Comparison of ENCODE assay signal across 24 cellular contexts in genomic region chr1:161265305-161265704, GRCh38. TPM values are rescaled to one million over a fixed set of nuclear protein-coding genes. Genes with fewer than 3 reads are reported as not detected.
DNase-seq lines count a peak whose midpoint lies in the region; ATAC-seq, FAIRE-seq and TF ChIP-seq lines count a peak whose summit lies in the region.
"Had no signal": no experiment of that assay in that cellular context is flagged by ENCODE, and none has a peak within 500 bp of the region (broad histone marks: within the 10 kb centered on the region; RNA-seq: fewer than 3 reads in every experiment).

No MANE protein-coding gene starts in this region.

- no peaks in the 10 kb centered on the region for H3K79me1 ChIP-seq in H1 (ENCODE audit: low read depth, low read length)

- H3K9ac ChIP-seq in H1 (replicated peaks in 1 of 4; ENCODE audit: extremely low read depth in 1 of 4, low read depth in 3 of 4, low read length in 3 of 4) = no peak overlapping the region
- H3K9ac ChIP-seq: GM23248 had no signal

- H4K91ac ChIP-seq in H1 (replicated peaks; ENCODE audit: insufficient read length, low read length) = no peak overlapping the region

- H2BK120ac ChIP-seq in H1 (replicated peaks; ENCODE audit: low read depth, low read length) = no peak overlapping the region

- no peak for FAIRE-seq in H1 (lab: Jason Lieb, UNC)
- FAIRE-seq: A549, GM12878, GM19239 had no signal

- POLR2A ChIA-PET in HEK293 (lab: Yijun Ruan, JAX) = interaction anchor here (0.6 kb wide), 1 partner anchor 99 kb away, joined by 5 read pairs; the partner anchor contains the start of gene PPOX
- POLR2A ChIA-PET in H1 (lab: Charles Lee; ENCODE audit: partially characterized antibody) = no interaction called here

- H3K27ac Mint-ChIP-seq in stimulated activated naive CD8-positive, alpha-beta T cell treated with anti-CD3 and anti-CD28 coated beads, Interleukin-15, amount 100 ng/mL, for 72 hours = no peak overlapping the region
- H3K27ac Mint-ChIP-seq: CD4-positive, alpha-beta memory T cell; H9; HFFc6 had no signal

- H3K79me2 ChIP-seq in H1 (ENCODE audit: control insufficient read depth in 1 of 2, insufficient read depth in 2 of 2, low read length in 2 of 2) = no peaks in the 10 kb centered on the region

- H3K14ac ChIP-seq in H1 (ENCODE audit: insufficient read length) = no peak overlapping the region

- WGBS in H1 (ENCODE audit: extremely low coverage in 1 of 2, insufficient coverage in 1 of 2, insufficient read length in 1 of 2, insufficient replicate concordance in 2 of 2, low coverage in 1 of 2, low lambda C conversion rate in 2 of 2, missing lambda C conversion rate in 1 of 2), 2 experiments = 84% methylated on average over 5 of the region's 5 CpGs; no CpG with 5 or more reads in 1 of the 2 experiments

- no peak for TF ChIP-seq EP300 in H1 (IDR thresholded peaks at IDR 0.05; ENCODE audit: borderline replicate concordance in 1 of 2, low read depth in 2 of 2, low read length in 2 of 2)

- no peak overlapping the region for H3K18ac ChIP-seq in H1 (ENCODE audit: extremely low read depth, low read length)

- H3K4me1 ChIP-seq in HEK293 (ENCODE audit: control insufficient read depth, insufficient read depth, low read length) (peaks cover 7% of the 10 kb centered on the region; the same call in 1 of the 2 replicates), H1 (replicated peaks in 1 of 4; ENCODE audit: control insufficient read depth in 3 of 4, insufficient read depth in 4 of 4, low read length in 3 of 4) (peaks cover 3 to 11% (median 6%) of the 10 kb centered on the region in 4 experiments; a peak in 4 of 7 replicates), breast epithelium (no peaks in the 10 kb centered on the region)

- H3K4me2 ChIP-seq in H1 (ENCODE audit: insufficient read depth in 1 of 2, low read depth in 2 of 2, low read length in 2 of 2) = no peak overlapping the region

- H3K4me3 ChIP-seq in HEK293 (ENCODE audit: low read depth, low read length) (no peak overlapping the region), H1 (ENCODE audit: extremely low read depth in 1 of 4, insufficient read depth in 2 of 4, low read depth in 3 of 4, low read length in 4 of 4) (no peak overlapping the region), breast epithelium (no peak overlapping the region)
- H3K4me3 ChIP-seq: A549, GM12878, GM23248 had no signal

- H3K56ac ChIP-seq in H1 (replicated peaks; ENCODE audit: insufficient read length, low read depth, low read length) = no peak overlapping the region

- no peak overlapping the region for H2AK5ac ChIP-seq in H1 (ENCODE audit: low read depth, low read length)

- no peak for TF ChIP-seq RAD21 in H1 (IDR thresholded peaks at IDR 0.05 in 1 of 2, conservative IDR thresholded peaks at IDR 0.05 in 1 of 2; ENCODE audit: low read depth in 2 of 2, low read length in 2 of 2)

- TF ChIP-seq CTCF in HEK293 (tag by site-specific recombination; IDR thresholded peaks at IDR 0.05) = no peak
- TF ChIP-seq CTCF in H1 (IDR thresholded peaks at IDR 0.05; ENCODE audit: control extremely low read depth in 1 of 3, insufficient read depth in 1 of 3, low read depth in 1 of 3, low read length in 3 of 3) = no peak
- TF ChIP-seq CTCF in breast epithelium (IDR thresholded peaks at IDR 0.05) = no peak

- H3K23me2 ChIP-seq in H1 (ENCODE audit: low read depth, low read length) = no peaks in the 10 kb centered on the region

- H4K8ac ChIP-seq in H1 (ENCODE audit: extremely low read depth, insufficient read depth, low read length) = no peak overlapping the region

- H2BK20ac ChIP-seq in H1 (ENCODE audit: low read length) = no peak overlapping the region

- no peak overlapping the region for H2AFZ ChIP-seq in H1 (ENCODE audit: low read length)
- H2AFZ ChIP-seq: GM23248 had no signal

- ATAC-seq in stimulated activated naive CD8-positive, alpha-beta T cell treated with anti-CD3 and anti-CD28 coated beads, Interleukin-15, amount 100 ng/mL, for 72 hours = no peak
- ATAC-seq: GM12878, HCT116 had no signal

- H2BK15ac ChIP-seq in H1 (ENCODE audit: low read length) = no peak overlapping the region

- peaks cover 30% of the 10 kb centered on the region for H3K27me3 Mint-ChIP-seq in stimulated activated naive CD8-positive, alpha-beta T cell treated with anti-CD3 and anti-CD28 coated beads, Interleukin-15, amount 100 ng/mL, for 72 hours

- no peaks in the 10 kb centered on the region for H3K9me3 Mint-ChIP-seq in stimulated activated naive CD8-positive, alpha-beta T cell treated with anti-CD3 and anti-CD28 coated beads, Interleukin-15, amount 100 ng/mL, for 72 hours
- H3K9me3 Mint-ChIP-seq: CD4-positive, alpha-beta memory T cell; H9; HFFc6 had no signal

- H3K4me3 Mint-ChIP-seq in stimulated activated naive CD8-positive, alpha-beta T cell treated with anti-CD3 and anti-CD28 coated beads, Interleukin-15, amount 100 ng/mL, for 72 hours = no peak overlapping the region
- H3K4me3 Mint-ChIP-seq: CD4-positive, alpha-beta memory T cell; H9; HFFc6 had no signal

- no peak overlapping the region for H3K23ac ChIP-seq in H1 (ENCODE audit: insufficient read length)

- no peak overlapping the region for H3K27ac ChIP-seq in HEK293 (ENCODE audit: extremely low read depth, low read depth, low read length)
- H3K27ac ChIP-seq in H1 (ENCODE audit: low read depth, low read length) = no peak overlapping the region
- no peak overlapping the region for H3K27ac ChIP-seq in breast epithelium
- H3K27ac ChIP-seq: A549, GM23248 had no signal

- no peak for DNase-seq in H1 (ENCODE audit: low read depth in 1 of 2, low spot score in 2 of 2)
- DNase-seq in kidney tubule cell (ENCODE audit: low spot score) = peak; percentile 61
- DNase-seq in renal cortical epithelial cell (ENCODE audit: low read depth) = peak; percentile 48
- no peak for DNase-seq in breast epithelium (ENCODE audit: low spot score in 2 of 2)
- DNase-seq in DMS79 (lab: John Stamatoyannopoulos, UW) = no peak
- no peak for DNase-seq in stimulated activated naive CD8-positive, alpha-beta T cell treated with anti-CD3 and anti-CD28 coated beads, Interleukin-15, amount 100 ng/mL, for 72 hours
- no peak for DNase-seq in hypothalamus (lab: John Stamatoyannopoulos, UW)
- DNase-seq: 8988T; C1 segment of cervical spinal cord; Calu3; CD4-positive, alpha-beta memory T cell; DMS53; DND-41; GDM1; GM23248; H9; HFFc6 had no signal

- CTCF ChIA-PET in HEK293 (lab: Yijun Ruan, JAX) (interaction anchor here (0.6 to 2.8 kb wide), 4 partner anchors 25 to 180 kb away, joined by 3 to 12 read pairs (median 4); no protein-coding TSS in a partner anchor), H1 (lab: Charles Lee; ENCODE audit: partially characterized antibody) (interaction anchor here (1.2 to 3.2 kb wide), 5 partner anchors 9 to 42 kb away, joined by 3 to 18 read pairs (median 7); no protein-coding TSS in a partner anchor)

- H3K4ac ChIP-seq in H1 (replicated peaks; ENCODE audit: insufficient read length, low read depth, low read length) = no peak overlapping the region

- H3K9me3 ChIP-seq in HEK293 (ENCODE audit: control insufficient read depth, insufficient read depth, low read depth, low read length) = no peaks in the 10 kb centered on the region
- H3K9me3 ChIP-seq in H1 (ENCODE audit: insufficient read depth in 2 of 2, low read depth in 1 of 2, low read length in 1 of 2) = no peaks in the 10 kb centered on the region
- H3K9me3 ChIP-seq in breast epithelium = no peaks in the 10 kb centered on the region
- H3K9me3 ChIP-seq: A549 had no signal

- H4K20me1 ChIP-seq in H1 (replicated peaks in 1 of 2; ENCODE audit: control insufficient read depth in 1 of 2, insufficient read depth in 2 of 2, low read length in 2 of 2) = no peaks in the 10 kb centered on the region

- H3K36me3 ChIP-seq in HEK293 (ENCODE audit: control insufficient read depth in 2 of 2, insufficient read depth in 1 of 2, low read length in 2 of 2) (no peaks in the 10 kb centered on the region), H1 (ENCODE audit: control insufficient read depth in 2 of 4, insufficient read depth in 4 of 4, low read length in 3 of 4) (no peaks in the 10 kb centered on the region), breast epithelium (no peaks in the 10 kb centered on the region)

- no peak overlapping the region for H2BK5ac ChIP-seq in H1 (ENCODE audit: low read depth, low read length)

- H2BK12ac ChIP-seq in H1 (ENCODE audit: low read depth, low read length) = no peak overlapping the region

- intact Hi-C loops in breast epithelium (cut with DNase I; ENCODE audit: low total_unique reads) = no loop called here

- no peak overlapping the region for H4K5ac ChIP-seq in H1 (ENCODE audit: insufficient read length, low read depth, low read length)

- peaks cover 0 to 5% (median 4%) of the 10 kb centered on the region in 4 experiments; a peak in 5 of 7 replicates for H3K27me3 ChIP-seq in H1 (replicated peaks in 1 of 4; ENCODE audit: control insufficient read depth in 3 of 4, extremely low read depth in 1 of 4, insufficient read depth in 3 of 4, low read length in 3 of 4)
- H3K27me3 ChIP-seq in breast epithelium = peaks cover 0 to 2% of the 10 kb centered on the region in 2 donors

- peaks cover 5% of the 10 kb centered on the region for H3K4me1 Mint-ChIP-seq in stimulated activated naive CD8-positive, alpha-beta T cell treated with anti-CD3 and anti-CD28 coated beads, Interleukin-15, amount 100 ng/mL, for 72 hours

- no peak for TF ChIP-seq POLR2A in H1 (IDR thresholded peaks at IDR 0.05; ENCODE audit: control extremely low read depth in 1 of 2, low read depth in 2 of 2, low read length in 2 of 2)
- no peak for TF ChIP-seq POLR2A in breast epithelium (IDR thresholded peaks at IDR 0.05)

RNA-seq across cellular contexts. Expression of gene PCP4L1, which starts 6.8 kb away (rescaled TPM):
- 1.0 and 1.9 TPM in 2 replicates for total RNA-seq in H1 (2021; fragmentation: NEBNext Ultra II Directional; extraction: Animal tissue kit (Norgen Biotek cat#: 25700))
- 0.41 and 0.55 TPM in 2 replicates for polyA plus RNA-seq in H1 (2011; rRNA removed)
- polyA plus RNA-seq in H1 (2011; cell fraction: cytosol; rRNA removed) = 1.2 TPM
- 0.67 TPM for polyA plus RNA-seq in H1 (2011; cell fraction: nucleus; rRNA removed)
- polyA plus RNA-seq in H1 (2012, experiment 1 of 2) = 1.1 to 1.7 TPM (median 1.2 TPM) in 4 replicates
- 1.7 TPM for polyA plus RNA-seq in H1 (2012, experiment 2 of 2)
- polyA plus RNA-seq in H1 (2013, experiment 1 of 2) = 0.97 TPM
- 0.88 TPM for polyA plus RNA-seq in H1 (2013, experiment 2 of 2)
- 0.80 and 1.5 TPM in 2 replicates for polyA minus RNA-seq in H1 (2011; rRNA and poly(A)+ RNA removed)
- polyA minus RNA-seq in H1 (2011; cell fraction: cytosol; rRNA and poly(A)+ RNA removed) = 1.3 TPM
- 0.70 TPM for polyA minus RNA-seq in H1 (2011; cell fraction: nucleus; rRNA and poly(A)+ RNA removed)
- total RNA-seq in renal cortical epithelial cell (0.30 TPM in 1 of 2 replicates, not detected in the other), breast epithelium (1 to 10 TPM in 1 of 3 donors, under 1 TPM in 2; 0.32 to 2.0 (median 0.73) TPM)
- total RNA-seq: Calu3; CD4-positive, alpha-beta memory T cell; GM23248; H4; HFFc6 had no signal
- polyA plus RNA-seq: A549; BJ; CD4-positive, alpha-beta memory T cell; GM23248 had no signal

RNA-seq across cellular contexts. Expression of gene NR1I3, which starts 27.3 kb away (rescaled TPM):
- not detected in 2 replicates for total RNA-seq in H1 (2021; fragmentation: NEBNext Ultra II Directional; extraction: Animal tissue kit (Norgen Biotek cat#: 25700))
- polyA plus RNA-seq in H1 (2011; rRNA removed) = not detected in 2 replicates
- not detected for polyA plus RNA-seq in H1 (2011; cell fraction: cytosol; rRNA removed)
- not detected for polyA plus RNA-seq in H1 (2011; cell fraction: nucleus; rRNA removed)
- polyA plus RNA-seq in H1 (2012, experiment 1 of 2) = 0.58 to 1.7 TPM (median 0.98 TPM) in 4 replicates
- 0.28 TPM for polyA plus RNA-seq in H1 (2012, experiment 2 of 2)
- polyA plus RNA-seq in H1 (2013, experiment 1 of 2) = not detected
- polyA plus RNA-seq in H1 (2013, experiment 2 of 2) = not detected
- polyA minus RNA-seq in H1 (2011; rRNA and poly(A)+ RNA removed) = not detected in 2 replicates
- not detected for polyA minus RNA-seq in H1 (2011; cell fraction: cytosol; rRNA and poly(A)+ RNA removed)
- polyA minus RNA-seq in H1 (2011; cell fraction: nucleus; rRNA and poly(A)+ RNA removed) = not detected
- total RNA-seq in renal cortical epithelial cell (not detected in 2 replicates), breast epithelium (not detected)
- total RNA-seq: Calu3; CD4-positive, alpha-beta memory T cell; GM12878; GM23248; H4; H9; HFFc6 had no signal
- polyA plus RNA-seq: A549, BJ, GM23248 had no signal

RNA-seq across cellular contexts. Expression of gene TOMM40L, which starts 39.4 kb away (rescaled TPM):
- 13.8 and 15.0 TPM in 2 replicates for total RNA-seq in H1 (2021; fragmentation: NEBNext Ultra II Directional; extraction: Animal tissue kit (Norgen Biotek cat#: 25700))
- polyA plus RNA-seq in H1 (2011; rRNA removed) = 11.4 and 14.2 TPM in 2 replicates
- polyA plus RNA-seq in H1 (2011; cell fraction: cytosol; rRNA removed) = 14.8 TPM
- 19.7 TPM for polyA plus RNA-seq in H1 (2011; cell fraction: nucleus; rRNA removed)
- polyA plus RNA-seq in H1 (2012, experiment 1 of 2) = 10.0 to 14.8 TPM (median 12.8 TPM) in 4 replicates
- polyA plus RNA-seq in H1 (2012, experiment 2 of 2) = 10.6 TPM
- polyA plus RNA-seq in H1 (2013, experiment 1 of 2) = 9.6 TPM
- 8.8 TPM for polyA plus RNA-seq in H1 (2013, experiment 2 of 2)
- 23.4 and 24.7 TPM in 2 replicates for polyA minus RNA-seq in H1 (2011; rRNA and poly(A)+ RNA removed)
- 5.9 TPM for polyA minus RNA-seq in H1 (2011; cell fraction: cytosol; rRNA and poly(A)+ RNA removed)
- polyA minus RNA-seq in H1 (2011; cell fraction: nucleus; rRNA and poly(A)+ RNA removed) = 21.5 TPM
- total RNA-seq in renal cortical epithelial cell (16.5 and 17.4 TPM in 2 replicates), breast epithelium (1 to 10 TPM; 6.9 to 9.4 (median 8.2) TPM)

RNA-seq across cellular contexts. Expression of gene APOA2, which starts 41.9 kb away (rescaled TPM):
- total RNA-seq in H1 (2021; fragmentation: NEBNext Ultra II Directional; extraction: Animal tissue kit (Norgen Biotek cat#: 25700)) = not detected in 2 replicates
- polyA plus RNA-seq in H1 (2011; rRNA removed) = 0.41 TPM in 1 of 2 replicates, not detected in the other
- 3.6 TPM for polyA plus RNA-seq in H1 (2011; cell fraction: cytosol; rRNA removed)
- polyA plus RNA-seq in H1 (2011; cell fraction: nucleus; rRNA removed) = not detected
- 2.0 to 3.1 TPM in 2 of 4 replicates, not detected in the others for polyA plus RNA-seq in H1 (2012, experiment 1 of 2)
- 8.6 TPM for polyA plus RNA-seq in H1 (2012, experiment 2 of 2)
- polyA plus RNA-seq in H1 (2013, experiment 1 of 2) = not detected
- not detected for polyA plus RNA-seq in H1 (2013, experiment 2 of 2)
- not detected in 2 replicates for polyA minus RNA-seq in H1 (2011; rRNA and poly(A)+ RNA removed)
- polyA minus RNA-seq in H1 (2011; cell fraction: cytosol; rRNA and poly(A)+ RNA removed) = not detected
- not detected for polyA minus RNA-seq in H1 (2011; cell fraction: nucleus; rRNA and poly(A)+ RNA removed)
- total RNA-seq in renal cortical epithelial cell (not detected in 2 replicates), breast epithelium (not detected)
- total RNA-seq: Calu3; CD4-positive, alpha-beta memory T cell; GM23248; H4; H9; HFFc6 had no signal
- polyA plus RNA-seq: A549; BJ; CD4-positive, alpha-beta memory T cell; GM12878; GM23248 had no signal

RNA-seq across cellular contexts. Expression of gene MPZ, which starts 44.5 kb away (rescaled TPM):
- total RNA-seq in H1 (2021; fragmentation: NEBNext Ultra II Directional; extraction: Animal tissue kit (Norgen Biotek cat#: 25700)) = 4.1 and 6.1 TPM in 2 replicates
- polyA plus RNA-seq in H1 (2011; rRNA removed) = 5.1 and 8.1 TPM in 2 replicates
- polyA plus RNA-seq in H1 (2011; cell fraction: cytosol; rRNA removed) = 4.9 TPM
- polyA plus RNA-seq in H1 (2011; cell fraction: nucleus; rRNA removed) = 5.7 TPM
- 3.4 to 4.9 TPM (median 3.8 TPM) in 4 replicates for polyA plus RNA-seq in H1 (2012, experiment 1 of 2)
- 2.4 TPM for polyA plus RNA-seq in H1 (2012, experiment 2 of 2)
- 5.7 TPM for polyA plus RNA-seq in H1 (2013, experiment 1 of 2)
- polyA plus RNA-seq in H1 (2013, experiment 2 of 2) = 5.1 TPM
- polyA minus RNA-seq in H1 (2011; rRNA and poly(A)+ RNA removed) = 1.3 and 2.4 TPM in 2 replicates
- polyA minus RNA-seq in H1 (2011; cell fraction: cytosol; rRNA and poly(A)+ RNA removed) = 6.1 TPM
- polyA minus RNA-seq in H1 (2011; cell fraction: nucleus; rRNA and poly(A)+ RNA removed) = 1.7 TPM
- total RNA-seq in renal cortical epithelial cell (0.45 and 1.4 TPM in 2 replicates), breast epithelium (1 to 10 TPM; 1.3 to 3.6 (median 3.2) TPM)
- polyA plus RNA-seq: GM23248 had no signal

Comparison
In these comparisons a context has a peak if more than half of its experiments do, and no peak if none do; other contexts are left out.
1. DNase-seq: peak in kidney tubule cell (single experiment) and renal cortical epithelial cell (single experiment); none in H1 (0 of 2), breast epithelium (0 of 2), DMS79 (single experiment), stimulated activated naive CD8-positive, alpha-beta T cell treated with anti-CD3 and anti-CD28 coated beads, Interleukin-15, amount 100 ng/mL, for 72 hours (0 of 2) and hypothalamus (0 of 51).